ENCODE assay signal across 1 cellular context in the genomic region with DNA sequence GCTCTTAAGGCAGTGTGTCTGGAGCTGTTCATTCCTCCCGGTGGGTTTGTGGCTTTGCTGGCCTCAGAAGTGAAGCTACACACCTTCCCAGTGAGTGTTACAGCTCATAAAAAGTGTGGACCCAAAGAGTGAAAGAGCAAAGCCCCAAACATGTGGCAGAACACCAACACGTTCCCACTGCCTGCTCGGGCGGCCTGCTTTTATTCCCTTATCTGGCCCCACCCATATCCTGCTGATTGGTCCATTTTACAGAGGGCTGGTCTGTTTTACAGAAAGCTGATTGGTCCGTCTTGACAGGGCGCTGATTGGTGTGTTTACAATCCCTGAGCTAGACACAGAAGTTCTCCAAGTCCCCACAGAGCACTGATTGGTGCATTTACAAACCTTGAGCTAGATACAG.
A peak's percentile ranks its signal among the peaks of the same experiment; 100 is the strongest.
TF ChIP-seq lines count a peak whose summit lies in the region.

No MANE protein-coding gene starts in this region.

TF ChIP-seq in K562, 482 proteins besides CTCF, POLR2A, EP300 and RAD21:
- peak; percentile 84 for TF ChIP-seq NFYB (IDR thresholded peaks at IDR 0.05; ENCODE audit: extremely low read depth, insufficient read length)
- peak; percentile 22 for TF ChIP-seq ASH1L (IDR thresholded peaks at IDR 0.05; ENCODE audit: borderline replicate concordance, low read depth, partially characterized antibody)
- TF ChIP-seq ZNF77 (CRISPR knock-in tag; IDR thresholded peaks at IDR 0.05), result no peak
- TF ChIP-seq TBP (optimal IDR thresholded peaks at IDR 0.05; ENCODE audit: low read depth, low read length), result peak; percentile 29
